In genomic region chr14:23093993-23094665, GRCh38 we compare ENCODE assay signal across 1 cellular context.
TF ChIP-seq lines count a peak whose summit lies in the region.

No MANE protein-coding gene starts in this region.

TF ChIP-seq in GM12878, 131 proteins besides CTCF, POLR2A, EP300 and RAD21:
- TF ChIP-seq BMI1 (IDR thresholded peaks at IDR 0.05; ENCODE audit: borderline replicate concordance) (peak; percentile 12; the same call in 1 of the 2 replicates), RELB (IDR thresholded peaks at IDR 0.05; ENCODE audit: low read depth) (peak; percentile 23; the same call in 1 of the 2 replicates), RAD51 (IDR thresholded peaks at IDR 0.05) (no peak), EGR1 (IDR thresholded peaks at IDR 0.05; ENCODE audit: borderline replicate concordance in 1 of 2, low read depth in 2 of 2, low read length in 2 of 2) (no peak), ESRRA (IDR thresholded peaks at IDR 0.05; ENCODE audit: low read length) (no peak), HDGF (IDR thresholded peaks at IDR 0.05) (no peak), ETV6 (conservative IDR thresholded peaks at IDR 0.05 in 1 of 2, IDR thresholded peaks at IDR 0.05 in 1 of 2; ENCODE audit: borderline replicate concordance in 1 of 2, low read depth in 1 of 2) (no peak), SMAD1 (IDR thresholded peaks at IDR 0.05; ENCODE audit: low read depth, partially characterized antibody) (no peak), RCOR1 (conservative IDR thresholded peaks at IDR 0.05; ENCODE audit: low read depth, low read length) (no peak), BHLHE40 (IDR thresholded peaks at IDR 0.05; ENCODE audit: borderline replicate concordance in 1 of 2, low read depth in 2 of 2, low read length in 1 of 2) (no peak), PAX5 (IDR thresholded peaks at IDR 0.05; ENCODE audit: borderline replicate concordance, low read depth, low read length) (no peak), ZSCAN29 (IDR thresholded peaks at IDR 0.05) (no peak), SMARCA5 (IDR thresholded peaks at IDR 0.05) (no peak), IRF4 (IDR thresholded peaks at IDR 0.05; ENCODE audit: low read depth, low read length) (no peak), PBX3 (IDR thresholded peaks at IDR 0.05; ENCODE audit: insufficient replicate concordance, low read depth, low read length) (no peak), MTA2 (IDR thresholded peaks at IDR 0.05; ENCODE audit: low read depth) (peak; percentile 39; the same call in 1 of the 2 replicates), NBN (IDR thresholded peaks at IDR 0.05) (peak; percentile 49; the same call in 1 of the 2 replicates), SP1 (IDR thresholded peaks at IDR 0.05; ENCODE audit: low read depth, low read length) (no peak), IRF3 (IDR thresholded peaks at IDR 0.05) (no peak)
- TF ChIP-seq, protein P1, sequence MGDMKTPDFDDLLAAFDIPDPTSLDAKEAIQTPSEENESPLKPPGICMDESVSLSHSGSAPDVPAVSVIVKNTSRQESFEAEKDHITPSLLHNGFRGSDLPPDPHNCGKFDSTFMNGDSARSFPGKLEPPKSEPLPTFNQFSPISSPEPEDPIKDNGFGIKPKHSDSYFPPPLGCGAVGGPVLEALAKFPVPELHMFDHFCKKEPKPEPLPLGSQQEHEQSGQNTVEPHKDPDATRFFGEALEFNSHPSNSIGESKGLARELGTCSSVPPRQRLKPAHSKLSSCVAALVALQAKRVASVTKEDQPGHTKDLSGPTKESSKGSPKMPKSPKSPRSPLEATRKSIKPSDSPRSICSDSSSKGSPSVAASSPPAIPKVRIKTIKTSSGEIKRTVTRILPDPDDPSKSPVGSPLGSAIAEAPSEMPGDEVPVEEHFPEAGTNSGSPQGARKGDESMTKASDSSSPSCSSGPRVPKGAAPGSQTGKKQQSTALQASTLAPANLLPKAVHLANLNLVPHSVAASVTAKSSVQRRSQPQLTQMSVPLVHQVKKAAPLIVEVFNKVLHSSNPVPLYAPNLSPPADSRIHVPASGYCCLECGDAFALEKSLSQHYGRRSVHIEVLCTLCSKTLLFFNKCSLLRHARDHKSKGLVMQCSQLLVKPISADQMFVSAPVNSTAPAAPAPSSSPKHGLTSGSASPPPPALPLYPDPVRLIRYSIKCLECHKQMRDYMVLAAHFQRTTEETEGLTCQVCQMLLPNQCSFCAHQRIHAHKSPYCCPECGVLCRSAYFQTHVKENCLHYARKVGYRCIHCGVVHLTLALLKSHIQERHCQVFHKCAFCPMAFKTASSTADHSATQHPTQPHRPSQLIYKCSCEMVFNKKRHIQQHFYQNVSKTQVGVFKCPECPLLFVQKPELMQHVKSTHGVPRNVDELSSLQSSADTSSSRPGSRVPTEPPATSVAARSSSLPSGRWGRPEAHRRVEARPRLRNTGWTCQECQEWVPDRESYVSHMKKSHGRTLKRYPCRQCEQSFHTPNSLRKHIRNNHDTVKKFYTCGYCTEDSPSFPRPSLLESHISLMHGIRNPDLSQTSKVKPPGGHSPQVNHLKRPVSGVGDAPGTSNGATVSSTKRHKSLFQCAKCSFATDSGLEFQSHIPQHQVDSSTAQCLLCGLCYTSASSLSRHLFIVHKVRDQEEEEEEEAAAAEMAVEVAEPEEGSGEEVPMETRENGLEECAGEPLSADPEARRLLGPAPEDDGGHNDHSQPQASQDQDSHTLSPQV (IDR thresholded peaks at IDR 0.05) = no peak
- TF ChIP-seq, protein P2, sequence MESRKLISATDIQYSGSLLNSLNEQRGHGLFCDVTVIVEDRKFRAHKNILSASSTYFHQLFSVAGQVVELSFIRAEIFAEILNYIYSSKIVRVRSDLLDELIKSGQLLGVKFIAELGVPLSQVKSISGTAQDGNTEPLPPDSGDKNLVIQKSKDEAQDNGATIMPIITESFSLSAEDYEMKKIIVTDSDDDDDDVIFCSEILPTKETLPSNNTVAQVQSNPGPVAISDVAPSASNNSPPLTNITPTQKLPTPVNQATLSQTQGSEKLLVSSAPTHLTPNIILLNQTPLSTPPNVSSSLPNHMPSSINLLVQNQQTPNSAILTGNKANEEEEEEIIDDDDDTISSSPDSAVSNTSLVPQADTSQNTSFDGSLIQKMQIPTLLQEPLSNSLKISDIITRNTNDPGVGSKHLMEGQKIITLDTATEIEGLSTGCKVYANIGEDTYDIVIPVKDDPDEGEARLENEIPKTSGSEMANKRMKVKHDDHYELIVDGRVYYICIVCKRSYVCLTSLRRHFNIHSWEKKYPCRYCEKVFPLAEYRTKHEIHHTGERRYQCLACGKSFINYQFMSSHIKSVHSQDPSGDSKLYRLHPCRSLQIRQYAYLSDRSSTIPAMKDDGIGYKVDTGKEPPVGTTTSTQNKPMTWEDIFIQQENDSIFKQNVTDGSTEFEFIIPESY (IDR thresholded peaks at IDR 0.05) = no peak
